16 cellular contexts compared by ENCODE assay signal in genomic region chr17:76204277-76204676, GRCh38. TPM values are rescaled to one million over a fixed set of nuclear protein-coding genes. Genes with fewer than 3 reads are reported as not detected.
DNase-seq lines count a peak whose midpoint lies in the region; FAIRE-seq and TF ChIP-seq lines count a peak whose summit lies in the region.
"Had no signal": no experiment of that assay in that cellular context is flagged by ENCODE, and none has a peak within 500 bp of the region (broad histone marks: within the 10 kb centered on the region; RNA-seq: fewer than 3 reads in every experiment).

No MANE protein-coding gene starts in this region.

- H3K36me3 Mint-ChIP-seq in type B pancreatic cell = peaks cover 4% of the 10 kb centered on the region

- DNase-seq in activated effector memory CD4-positive, alpha-beta T cell treated with anti-CD3 and anti-CD28 coated beads, Interleukin-2, amount 50 U/mL, for 16 hours = peak; percentile 46
- no peak for DNase-seq in activated effector memory CD4-positive, alpha-beta T cell treated with Interleukin-2 at 50 U/mL for 16 hours
- peak; percentile 74 for DNase-seq in RCC 7860 (ENCODE audit: low spot score)
- peak; percentile 45 for DNase-seq in fibroblast of gingiva (ENCODE audit: low read depth)
- DNase-seq in type B pancreatic cell (ENCODE audit: extremely low spot score, unreplicated experiment) = no peak
- no peak for DNase-seq in NCI-H2196 treated with DMSO at 0.1 percent for 48 hours (lab: John Stamatoyannopoulos, UW; ENCODE audit: unreplicated experiment)
- DNase-seq in activated CD4-positive, CD25-positive, alpha-beta regulatory T cell (lab: John Stamatoyannopoulos, UW) = no peak
- DNase-seq: body of pancreas; Kasumi-1; kidney; NCI-H510A; nucleus accumbens; stimulated activated CD4-positive, alpha-beta T cell treated with anti-CD3 and anti-CD28 coated beads, Interleukin-2, amount 100 ng/mL, for 48 hours; stimulated activated naive CD8-positive, alpha-beta T cell treated with anti-CD3 and anti-CD28 coated beads, Interleukin-15, amount 100 ng/mL, for 72 hours had no signal

- H3K27ac Mint-ChIP-seq in type B pancreatic cell = no peak overlapping the region
- H3K27ac Mint-ChIP-seq: B cell had no signal

- no peak overlapping the region for H3K9ac ChIP-seq in skeletal muscle satellite cell (ENCODE audit: low read depth, low read length)

- H3K4me1 ChIP-seq in skeletal muscle satellite cell (ENCODE audit: control insufficient read depth, insufficient read depth, low read length) = peaks cover 12% of the 10 kb centered on the region
- H3K4me1 ChIP-seq: body of pancreas had no signal

- H3K9me3 Mint-ChIP-seq in type B pancreatic cell = no peaks in the 10 kb centered on the region
- H3K9me3 Mint-ChIP-seq: stimulated activated naive CD8-positive, alpha-beta T cell treated with anti-CD3 and anti-CD28 coated beads, Interleukin-15, amount 100 ng/mL, for 72 hours had no signal

- no peaks in the 10 kb centered on the region for H3K27me3 ChIP-seq in skeletal muscle satellite cell (ENCODE audit: control insufficient read depth, insufficient read depth, low read length)
- H3K27me3 ChIP-seq: body of pancreas had no signal

- no peak overlapping the region for H3K4me3 ChIP-seq in skeletal muscle satellite cell (ENCODE audit: low read length)
- H3K4me3 ChIP-seq: body of pancreas had no signal

- H3K4me3 Mint-ChIP-seq in type B pancreatic cell = no peak overlapping the region
- H3K4me3 Mint-ChIP-seq: B cell; stimulated activated naive CD8-positive, alpha-beta T cell treated with anti-CD3 and anti-CD28 coated beads, Interleukin-15, amount 100 ng/mL, for 72 hours had no signal

- peak; percentile 80 for FAIRE-seq in RCC 7860 (lab: Jason Lieb, UNC)
- FAIRE-seq: kidney had no signal

- H3K4me2 ChIP-seq in skeletal muscle satellite cell (ENCODE audit: low read length) = peak overlapping the region; percentile 38

- no peaks in the 10 kb centered on the region for H3K27me3 Mint-ChIP-seq in type B pancreatic cell
- H3K27me3 Mint-ChIP-seq: stimulated activated naive CD8-positive, alpha-beta T cell treated with anti-CD3 and anti-CD28 coated beads, Interleukin-15, amount 100 ng/mL, for 72 hours had no signal

- no peaks in the 10 kb centered on the region for H3K9me3 ChIP-seq in skeletal muscle satellite cell (replicated peaks; ENCODE audit: low read length)
- H3K9me3 ChIP-seq: body of pancreas had no signal

- no peak for TF ChIP-seq CTCF in type B pancreatic cell (conservative IDR thresholded peaks at IDR 0.05)

- H3K4me1 Mint-ChIP-seq in type B pancreatic cell (ENCODE audit: unreplicated experiment) = peaks cover 7% of the 10 kb centered on the region

- H3K36me3 ChIP-seq in skeletal muscle satellite cell (ENCODE audit: insufficient read depth, low read length) = no peaks in the 10 kb centered on the region

RNA-seq across cellular contexts. Expression of gene RNF157, which starts 36.0 kb away (rescaled TPM):
- total RNA-seq in skeletal muscle satellite cell (2012; rRNA removed) = 0.25 and 0.44 TPM in 2 replicates
- total RNA-seq in type B pancreatic cell (ENCODE audit: low replicate concordance) = 5.4 and 27.0 TPM in 2 replicates

Comparison
In these comparisons a context has a peak if more than half of its experiments do, and no peak if none do; other contexts are left out.
1. DNase-seq: peak in activated effector memory CD4-positive, alpha-beta T cell treated with anti-CD3 and anti-CD28 coated beads, Interleukin-2, amount 50 U/mL, for 16 hours (single experiment), RCC 7860 (single experiment) and fibroblast of gingiva (single experiment); none in activated effector memory CD4-positive, alpha-beta T cell treated with Interleukin-2 at 50 U/mL for 16 hours (single experiment), type B pancreatic cell (single experiment), NCI-H2196 treated with DMSO at 0.1 percent for 48 hours (single experiment) and activated CD4-positive, CD25-positive, alpha-beta regulatory T cell (0 of 4).